Comparison of ENCODE assay signal across 1 cellular context in the genomic region with DNA sequence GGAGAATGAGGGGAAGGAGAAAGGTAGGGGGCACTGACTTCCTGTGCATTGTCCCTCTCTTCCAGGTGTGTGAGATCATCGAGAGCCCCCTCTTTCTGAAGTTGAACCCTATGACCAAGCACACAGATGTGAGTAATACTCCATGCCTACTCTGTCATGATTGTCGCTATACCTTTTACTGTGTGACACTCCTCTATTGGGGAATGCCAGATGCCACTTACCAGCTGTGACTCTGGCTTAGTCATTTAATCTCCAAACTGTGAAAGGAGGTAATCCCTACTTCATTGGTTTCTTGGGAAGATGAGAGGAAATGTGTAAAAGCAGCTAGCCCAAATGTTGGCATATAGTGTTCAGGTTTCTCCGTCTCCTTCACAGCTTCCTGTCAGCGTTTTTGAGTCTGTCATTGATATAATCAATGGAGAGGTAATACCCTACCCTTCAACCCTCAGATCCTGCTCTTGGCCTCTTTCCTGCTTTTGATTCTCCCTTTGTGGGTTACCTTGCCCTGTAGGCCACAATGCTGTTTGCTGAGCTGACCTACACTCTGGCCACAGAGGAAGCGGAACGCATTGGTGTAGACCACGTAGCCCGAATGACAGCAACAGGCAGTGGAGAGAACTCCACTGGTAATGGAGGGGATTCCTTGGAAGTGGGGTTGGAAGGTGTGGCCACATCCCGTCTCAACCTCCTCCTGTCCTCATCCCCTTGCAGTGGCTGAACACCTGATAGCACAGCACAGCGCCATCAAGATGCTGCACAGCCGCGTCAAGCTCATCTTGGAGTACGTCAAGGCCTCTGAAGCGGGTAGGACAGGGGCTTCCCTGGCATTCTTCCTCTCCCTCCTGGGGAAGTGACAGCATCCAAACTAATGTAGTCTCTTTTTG.
A peak's percentile ranks its signal among the peaks of the same experiment; 100 is the strongest.
TF ChIP-seq lines count a peak whose summit lies in the region.

No MANE protein-coding gene starts in this region.

TF ChIP-seq in HEK293, 187 proteins besides CTCF, POLR2A, EP300 and RAD21 (continued from another document):
- TF ChIP-seq, protein P1, sequence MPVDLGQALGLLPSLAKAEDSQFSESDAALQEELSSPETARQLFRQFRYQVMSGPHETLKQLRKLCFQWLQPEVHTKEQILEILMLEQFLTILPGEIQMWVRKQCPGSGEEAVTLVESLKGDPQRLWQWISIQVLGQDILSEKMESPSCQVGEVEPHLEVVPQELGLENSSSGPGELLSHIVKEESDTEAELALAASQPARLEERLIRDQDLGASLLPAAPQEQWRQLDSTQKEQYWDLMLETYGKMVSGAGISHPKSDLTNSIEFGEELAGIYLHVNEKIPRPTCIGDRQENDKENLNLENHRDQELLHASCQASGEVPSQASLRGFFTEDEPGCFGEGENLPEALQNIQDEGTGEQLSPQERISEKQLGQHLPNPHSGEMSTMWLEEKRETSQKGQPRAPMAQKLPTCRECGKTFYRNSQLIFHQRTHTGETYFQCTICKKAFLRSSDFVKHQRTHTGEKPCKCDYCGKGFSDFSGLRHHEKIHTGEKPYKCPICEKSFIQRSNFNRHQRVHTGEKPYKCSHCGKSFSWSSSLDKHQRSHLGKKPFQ (tag by site-specific recombination; IDR thresholded peaks at IDR 0.05): no peak
- peak; percentile 70; the same call in 1 of the 2 replicates for TF ChIP-seq ZNF214 (tag by site-specific recombination; IDR thresholded peaks at IDR 0.05; ENCODE audit: borderline replicate concordance)
- no peak for TF ChIP-seq ZNF658 (tag by site-specific recombination; IDR thresholded peaks at IDR 0.05)
- TF ChIP-seq, protein P2, sequence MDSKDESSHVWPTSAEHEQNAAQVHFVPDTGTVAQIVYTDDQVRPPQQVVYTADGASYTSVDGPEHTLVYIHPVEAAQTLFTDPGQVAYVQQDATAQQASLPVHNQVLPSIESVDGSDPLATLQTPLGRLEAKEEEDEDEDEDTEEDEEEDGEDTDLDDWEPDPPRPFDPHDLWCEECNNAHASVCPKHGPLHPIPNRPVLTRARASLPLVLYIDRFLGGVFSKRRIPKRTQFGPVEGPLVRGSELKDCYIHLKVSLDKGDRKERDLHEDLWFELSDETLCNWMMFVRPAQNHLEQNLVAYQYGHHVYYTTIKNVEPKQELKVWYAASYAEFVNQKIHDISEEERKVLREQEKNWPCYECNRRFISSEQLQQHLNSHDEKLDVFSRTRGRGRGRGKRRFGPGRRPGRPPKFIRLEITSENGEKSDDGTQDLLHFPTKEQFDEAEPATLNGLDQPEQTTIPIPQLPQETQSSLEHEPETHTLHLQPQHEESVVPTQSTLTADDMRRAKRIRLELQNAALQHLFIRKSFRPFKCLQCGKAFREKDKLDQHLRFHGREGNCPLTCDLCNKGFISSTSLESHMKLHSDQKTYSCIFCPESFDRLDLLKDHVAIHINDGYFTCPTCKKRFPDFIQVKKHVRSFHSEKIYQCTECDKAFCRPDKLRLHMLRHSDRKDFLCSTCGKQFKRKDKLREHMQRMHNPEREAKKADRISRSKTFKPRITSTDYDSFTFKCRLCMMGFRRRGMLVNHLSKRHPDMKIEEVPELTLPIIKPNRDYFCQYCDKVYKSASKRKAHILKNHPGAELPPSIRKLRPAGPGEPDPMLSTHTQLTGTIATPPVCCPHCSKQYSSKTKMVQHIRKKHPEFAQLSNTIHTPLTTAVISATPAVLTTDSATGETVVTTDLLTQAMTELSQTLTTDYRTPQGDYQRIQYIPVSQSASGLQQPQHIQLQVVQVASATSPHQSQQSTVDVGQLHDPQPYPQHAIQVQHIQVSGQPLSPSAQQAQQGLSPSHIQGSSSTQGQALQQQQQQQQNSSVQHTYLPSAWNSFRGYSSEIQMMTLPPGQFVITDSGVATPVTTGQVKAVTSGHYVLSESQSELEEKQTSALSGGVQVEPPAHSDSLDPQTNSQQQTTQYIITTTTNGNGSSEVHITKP (tag by site-specific recombination; IDR thresholded peaks at IDR 0.05): no peak
- peak; percentile 49; the same call in 1 of the 2 replicates for TF ChIP-seq SCRT1 (tag by site-specific recombination; IDR thresholded peaks at IDR 0.05; ENCODE audit: borderline replicate concordance)
- TF ChIP-seq GLIS1 (tag by site-specific recombination; IDR thresholded peaks at IDR 0.05): 0 out of 2 replicates have a peak, but pooled peaks have one; percentile 8
- peak; percentile 73; the same call in 1 of the 2 replicates for TF ChIP-seq ZNF600 (tag by site-specific recombination; IDR thresholded peaks at IDR 0.05)
- peak; percentile 11; the same call in 1 of the 2 replicates for TF ChIP-seq KLF8 (tag by site-specific recombination; IDR thresholded peaks at IDR 0.05)
- no peak for TF ChIP-seq ZNF155 (tag by site-specific recombination; IDR thresholded peaks at IDR 0.05)
- no peak for TF ChIP-seq ZBTB17 (tag by site-specific recombination; IDR thresholded peaks at IDR 0.05)
- no peak for TF ChIP-seq SP3 (tag by site-specific recombination; IDR thresholded peaks at IDR 0.05)
- peak; percentile 11; the same call in 1 of the 2 replicates for TF ChIP-seq ZNF394 (tag by site-specific recombination; IDR thresholded peaks at IDR 0.05; ENCODE audit: borderline replicate concordance)
- TF ChIP-seq ZIC2 (tag by site-specific recombination; IDR thresholded peaks at IDR 0.05): no peak
- TF ChIP-seq SCRT2 (tag by site-specific recombination; IDR thresholded peaks at IDR 0.05): peak; percentile 88
